In the genomic region with DNA sequence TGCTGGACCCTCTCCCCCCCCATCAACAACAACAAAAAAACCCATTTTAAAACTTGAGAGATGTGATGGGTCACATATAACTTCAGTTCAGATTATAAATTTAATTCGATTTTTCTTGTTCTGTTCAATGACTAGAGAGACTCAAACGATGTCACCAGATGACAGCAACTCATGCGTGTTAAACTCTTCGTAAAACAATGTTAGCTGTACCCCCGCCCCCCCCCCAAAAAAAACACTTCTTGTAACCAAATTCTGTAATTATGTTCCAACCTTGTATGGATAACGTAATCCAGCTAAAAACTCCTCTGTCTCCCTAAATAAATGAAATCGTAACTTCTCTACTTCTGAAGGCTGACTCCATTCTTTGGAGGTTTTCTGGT, we compare ENCODE assay signal across 1 cellular context.
TF ChIP-seq lines count a peak whose summit lies in the region.

No MANE protein-coding gene starts in this region.

TF ChIP-seq in HEK293, 187 proteins besides CTCF, POLR2A, EP300 and RAD21 (continued from another document and continues in another):
- TF ChIP-seq, protein P1, sequence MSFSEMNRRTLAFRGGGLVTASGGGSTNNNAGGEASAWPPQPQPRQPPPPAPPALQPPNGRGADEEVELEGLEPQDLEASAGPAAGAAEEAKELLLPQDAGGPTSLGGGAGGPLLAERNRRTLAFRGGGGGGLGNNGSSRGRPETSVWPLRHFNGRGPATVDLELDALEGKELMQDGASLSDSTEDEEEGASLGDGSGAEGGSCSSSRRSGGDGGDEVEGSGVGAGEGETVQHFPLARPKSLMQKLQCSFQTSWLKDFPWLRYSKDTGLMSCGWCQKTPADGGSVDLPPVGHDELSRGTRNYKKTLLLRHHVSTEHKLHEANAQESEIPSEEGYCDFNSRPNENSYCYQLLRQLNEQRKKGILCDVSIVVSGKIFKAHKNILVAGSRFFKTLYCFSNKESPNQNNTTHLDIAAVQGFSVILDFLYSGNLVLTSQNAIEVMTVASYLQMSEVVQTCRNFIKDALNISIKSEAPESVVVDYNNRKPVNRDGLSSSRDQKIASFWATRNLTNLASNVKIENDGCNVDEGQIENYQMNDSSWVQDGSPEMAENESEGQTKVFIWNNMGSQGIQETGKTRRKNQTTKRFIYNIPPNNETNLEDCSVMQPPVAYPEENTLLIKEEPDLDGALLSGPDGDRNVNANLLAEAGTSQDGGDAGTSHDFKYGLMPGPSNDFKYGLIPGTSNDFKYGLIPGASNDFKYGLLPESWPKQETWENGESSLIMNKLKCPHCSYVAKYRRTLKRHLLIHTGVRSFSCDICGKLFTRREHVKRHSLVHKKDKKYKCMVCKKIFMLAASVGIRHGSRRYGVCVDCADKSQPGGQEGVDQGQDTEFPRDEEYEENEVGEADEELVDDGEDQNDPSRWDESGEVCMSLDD (tag by site-specific recombination; IDR thresholded peaks at IDR 0.05), result no peak
- TF ChIP-seq OVOL3 (tag by site-specific recombination; IDR thresholded peaks at IDR 0.05) (no peak), ZNF133 (tag by site-specific recombination; IDR thresholded peaks at IDR 0.05) (no peak), ZNF555 (tag by site-specific recombination; conservative IDR thresholded peaks at IDR 0.05) (no peak), ZNF558 (tag by site-specific recombination; IDR thresholded peaks at IDR 0.05) (no peak), ZNF416 (tag by site-specific recombination; IDR thresholded peaks at IDR 0.05) (no peak), KLF8 (tag by site-specific recombination; IDR thresholded peaks at IDR 0.05) (0 out of 2 replicates have a peak, but pooled peaks have one; percentile 7), ZNF175 (tag by site-specific recombination; IDR thresholded peaks at IDR 0.05) (no peak), ZNF341 (tag by site-specific recombination; IDR thresholded peaks at IDR 0.05; ENCODE audit: low read depth) (no peak), ZNF777 (tag by site-specific recombination; IDR thresholded peaks at IDR 0.05; ENCODE audit: borderline replicate concordance) (no peak), ZBTB17 (tag by site-specific recombination; IDR thresholded peaks at IDR 0.05) (no peak), ZNF629 (tag by site-specific recombination; IDR thresholded peaks at IDR 0.05) (0 out of 2 replicates have a peak, but pooled peaks have one; percentile 38), ZNF391 (tag by site-specific recombination; IDR thresholded peaks at IDR 0.05; ENCODE audit: borderline replicate concordance, low read depth) (no peak), ZBTB7A (tag by site-specific recombination; IDR thresholded peaks at IDR 0.05; ENCODE audit: low read depth) (0 out of 2 replicates have a peak, but pooled peaks have one; percentile 10), ZFP3 (tag by site-specific recombination; IDR thresholded peaks at IDR 0.05; ENCODE audit: low read depth) (no peak), ZNF138 (tag by site-specific recombination; IDR thresholded peaks at IDR 0.05; ENCODE audit: borderline replicate concordance) (no peak), ZNF302 (tag by site-specific recombination; IDR thresholded peaks at IDR 0.05; ENCODE audit: low read depth) (no peak), ZNF112 (tag by site-specific recombination; IDR thresholded peaks at IDR 0.05) (no peak), ZNF747 (tag by site-specific recombination; IDR thresholded peaks at IDR 0.05) (no peak)
- TF ChIP-seq, protein P2, sequence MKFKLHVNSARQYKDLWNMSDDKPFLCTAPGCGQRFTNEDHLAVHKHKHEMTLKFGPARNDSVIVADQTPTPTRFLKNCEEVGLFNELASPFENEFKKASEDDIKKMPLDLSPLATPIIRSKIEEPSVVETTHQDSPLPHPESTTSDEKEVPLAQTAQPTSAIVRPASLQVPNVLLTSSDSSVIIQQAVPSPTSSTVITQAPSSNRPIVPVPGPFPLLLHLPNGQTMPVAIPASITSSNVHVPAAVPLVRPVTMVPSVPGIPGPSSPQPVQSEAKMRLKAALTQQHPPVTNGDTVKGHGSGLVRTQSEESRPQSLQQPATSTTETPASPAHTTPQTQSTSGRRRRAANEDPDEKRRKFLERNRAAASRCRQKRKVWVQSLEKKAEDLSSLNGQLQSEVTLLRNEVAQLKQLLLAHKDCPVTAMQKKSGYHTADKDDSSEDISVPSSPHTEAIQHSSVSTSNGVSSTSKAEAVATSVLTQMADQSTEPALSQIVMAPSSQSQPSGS (tag by site-specific recombination; IDR thresholded peaks at IDR 0.05; ENCODE audit: low read depth), result peak; percentile 85
- TF ChIP-seq, protein P3, sequence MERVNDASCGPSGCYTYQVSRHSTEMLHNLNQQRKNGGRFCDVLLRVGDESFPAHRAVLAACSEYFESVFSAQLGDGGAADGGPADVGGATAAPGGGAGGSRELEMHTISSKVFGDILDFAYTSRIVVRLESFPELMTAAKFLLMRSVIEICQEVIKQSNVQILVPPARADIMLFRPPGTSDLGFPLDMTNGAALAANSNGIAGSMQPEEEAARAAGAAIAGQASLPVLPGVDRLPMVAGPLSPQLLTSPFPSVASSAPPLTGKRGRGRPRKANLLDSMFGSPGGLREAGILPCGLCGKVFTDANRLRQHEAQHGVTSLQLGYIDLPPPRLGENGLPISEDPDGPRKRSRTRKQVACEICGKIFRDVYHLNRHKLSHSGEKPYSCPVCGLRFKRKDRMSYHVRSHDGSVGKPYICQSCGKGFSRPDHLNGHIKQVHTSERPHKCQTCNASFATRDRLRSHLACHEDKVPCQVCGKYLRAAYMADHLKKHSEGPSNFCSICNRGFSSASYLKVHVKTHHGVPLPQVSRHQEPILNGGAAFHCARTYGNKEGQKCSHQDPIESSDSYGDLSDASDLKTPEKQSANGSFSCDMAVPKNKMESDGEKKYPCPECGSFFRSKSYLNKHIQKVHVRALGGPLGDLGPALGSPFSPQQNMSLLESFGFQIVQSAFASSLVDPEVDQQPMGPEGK (tag by site-specific recombination; IDR thresholded peaks at IDR 0.05), result peak; percentile 97
- TF ChIP-seq, protein P4, sequence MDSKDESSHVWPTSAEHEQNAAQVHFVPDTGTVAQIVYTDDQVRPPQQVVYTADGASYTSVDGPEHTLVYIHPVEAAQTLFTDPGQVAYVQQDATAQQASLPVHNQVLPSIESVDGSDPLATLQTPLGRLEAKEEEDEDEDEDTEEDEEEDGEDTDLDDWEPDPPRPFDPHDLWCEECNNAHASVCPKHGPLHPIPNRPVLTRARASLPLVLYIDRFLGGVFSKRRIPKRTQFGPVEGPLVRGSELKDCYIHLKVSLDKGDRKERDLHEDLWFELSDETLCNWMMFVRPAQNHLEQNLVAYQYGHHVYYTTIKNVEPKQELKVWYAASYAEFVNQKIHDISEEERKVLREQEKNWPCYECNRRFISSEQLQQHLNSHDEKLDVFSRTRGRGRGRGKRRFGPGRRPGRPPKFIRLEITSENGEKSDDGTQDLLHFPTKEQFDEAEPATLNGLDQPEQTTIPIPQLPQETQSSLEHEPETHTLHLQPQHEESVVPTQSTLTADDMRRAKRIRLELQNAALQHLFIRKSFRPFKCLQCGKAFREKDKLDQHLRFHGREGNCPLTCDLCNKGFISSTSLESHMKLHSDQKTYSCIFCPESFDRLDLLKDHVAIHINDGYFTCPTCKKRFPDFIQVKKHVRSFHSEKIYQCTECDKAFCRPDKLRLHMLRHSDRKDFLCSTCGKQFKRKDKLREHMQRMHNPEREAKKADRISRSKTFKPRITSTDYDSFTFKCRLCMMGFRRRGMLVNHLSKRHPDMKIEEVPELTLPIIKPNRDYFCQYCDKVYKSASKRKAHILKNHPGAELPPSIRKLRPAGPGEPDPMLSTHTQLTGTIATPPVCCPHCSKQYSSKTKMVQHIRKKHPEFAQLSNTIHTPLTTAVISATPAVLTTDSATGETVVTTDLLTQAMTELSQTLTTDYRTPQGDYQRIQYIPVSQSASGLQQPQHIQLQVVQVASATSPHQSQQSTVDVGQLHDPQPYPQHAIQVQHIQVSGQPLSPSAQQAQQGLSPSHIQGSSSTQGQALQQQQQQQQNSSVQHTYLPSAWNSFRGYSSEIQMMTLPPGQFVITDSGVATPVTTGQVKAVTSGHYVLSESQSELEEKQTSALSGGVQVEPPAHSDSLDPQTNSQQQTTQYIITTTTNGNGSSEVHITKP (tag by site-specific recombination; IDR thresholded peaks at IDR 0.05), result 0 out of 2 replicates have a peak, but pooled peaks have one; percentile 46
- TF ChIP-seq, protein P5, sequence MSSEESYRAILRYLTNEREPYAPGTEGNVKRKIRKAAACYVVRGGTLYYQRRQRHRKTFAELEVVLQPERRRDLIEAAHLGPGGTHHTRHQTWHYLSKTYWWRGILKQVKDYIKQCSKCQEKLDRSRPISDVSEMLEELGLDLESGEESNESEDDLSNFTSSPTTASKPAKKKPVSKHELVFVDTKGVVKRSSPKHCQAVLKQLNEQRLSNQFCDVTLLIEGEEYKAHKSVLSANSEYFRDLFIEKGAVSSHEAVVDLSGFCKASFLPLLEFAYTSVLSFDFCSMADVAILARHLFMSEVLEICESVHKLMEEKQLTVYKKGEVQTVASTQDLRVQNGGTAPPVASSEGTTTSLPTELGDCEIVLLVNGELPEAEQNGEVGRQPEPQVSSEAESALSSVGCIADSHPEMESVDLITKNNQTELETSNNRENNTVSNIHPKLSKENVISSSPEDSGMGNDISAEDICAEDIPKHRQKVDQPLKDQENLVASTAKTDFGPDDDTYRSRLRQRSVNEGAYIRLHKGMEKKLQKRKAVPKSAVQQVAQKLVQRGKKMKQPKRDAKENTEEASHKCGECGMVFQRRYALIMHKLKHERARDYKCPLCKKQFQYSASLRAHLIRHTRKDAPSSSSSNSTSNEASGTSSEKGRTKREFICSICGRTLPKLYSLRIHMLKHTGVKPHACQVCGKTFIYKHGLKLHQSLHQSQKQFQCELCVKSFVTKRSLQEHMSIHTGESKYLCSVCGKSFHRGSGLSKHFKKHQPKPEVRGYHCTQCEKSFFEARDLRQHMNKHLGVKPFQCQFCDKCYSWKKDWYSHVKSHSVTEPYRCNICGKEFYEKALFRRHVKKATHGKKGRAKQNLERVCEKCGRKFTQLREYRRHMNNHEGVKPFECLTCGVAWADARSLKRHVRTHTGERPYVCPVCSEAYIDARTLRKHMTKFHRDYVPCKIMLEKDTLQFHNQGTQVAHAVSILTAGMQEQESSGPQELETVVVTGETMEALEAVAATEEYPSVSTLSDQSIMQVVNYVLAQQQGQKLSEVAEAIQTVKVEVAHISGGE (tag by site-specific recombination; conservative IDR thresholded peaks at IDR 0.05; ENCODE audit: low read depth), result no peak
- TF ChIP-seq, protein P6, sequence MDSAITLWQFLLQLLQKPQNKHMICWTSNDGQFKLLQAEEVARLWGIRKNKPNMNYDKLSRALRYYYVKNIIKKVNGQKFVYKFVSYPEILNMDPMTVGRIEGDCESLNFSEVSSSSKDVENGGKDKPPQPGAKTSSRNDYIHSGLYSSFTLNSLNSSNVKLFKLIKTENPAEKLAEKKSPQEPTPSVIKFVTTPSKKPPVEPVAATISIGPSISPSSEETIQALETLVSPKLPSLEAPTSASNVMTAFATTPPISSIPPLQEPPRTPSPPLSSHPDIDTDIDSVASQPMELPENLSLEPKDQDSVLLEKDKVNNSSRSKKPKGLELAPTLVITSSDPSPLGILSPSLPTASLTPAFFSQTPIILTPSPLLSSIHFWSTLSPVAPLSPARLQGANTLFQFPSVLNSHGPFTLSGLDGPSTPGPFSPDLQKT (IDR thresholded peaks at IDR 0.05; ENCODE audit: borderline replicate concordance, low read depth, low read length), result no peak
- TF ChIP-seq, protein P7, sequence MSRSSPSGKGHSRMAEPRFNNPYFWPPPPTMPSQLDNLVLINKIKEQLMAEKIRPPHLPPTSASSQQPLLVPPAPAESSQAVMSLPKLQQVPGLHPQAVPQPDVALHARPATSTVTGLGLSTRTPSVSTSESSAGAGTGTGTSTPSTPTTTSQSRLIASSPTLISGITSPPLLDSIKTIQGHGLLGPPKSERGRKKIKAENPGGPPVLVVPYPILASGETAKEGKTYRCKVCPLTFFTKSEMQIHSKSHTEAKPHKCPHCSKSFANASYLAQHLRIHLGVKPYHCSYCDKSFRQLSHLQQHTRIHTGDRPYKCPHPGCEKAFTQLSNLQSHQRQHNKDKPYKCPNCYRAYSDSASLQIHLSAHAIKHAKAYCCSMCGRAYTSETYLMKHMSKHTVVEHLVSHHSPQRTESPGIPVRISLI (tag by site-specific recombination; IDR thresholded peaks at IDR 0.05), result peak; percentile 19; the same call in 1 of the 2 replicates
- TF ChIP-seq, protein P8, sequence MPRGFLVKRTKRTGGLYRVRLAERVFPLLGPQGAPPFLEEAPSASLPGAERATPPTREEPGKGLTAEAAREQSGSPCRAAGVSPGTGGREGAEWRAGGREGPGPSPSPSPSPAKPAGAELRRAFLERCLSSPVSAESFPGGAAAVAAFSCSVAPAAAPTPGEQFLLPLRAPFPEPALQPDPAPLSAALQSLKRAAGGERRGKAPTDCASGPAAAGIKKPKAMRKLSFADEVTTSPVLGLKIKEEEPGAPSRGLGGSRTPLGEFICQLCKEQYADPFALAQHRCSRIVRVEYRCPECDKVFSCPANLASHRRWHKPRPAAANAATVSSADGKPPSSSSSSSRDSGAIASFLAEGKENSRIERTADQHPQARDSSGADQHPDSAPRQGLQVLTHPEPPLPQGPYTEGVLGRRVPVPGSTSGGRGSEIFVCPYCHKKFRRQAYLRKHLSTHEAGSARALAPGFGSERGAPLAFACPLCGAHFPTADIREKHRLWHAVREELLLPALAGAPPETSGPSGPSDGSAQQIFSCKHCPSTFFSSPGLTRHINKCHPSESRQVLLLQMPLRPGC (tag by site-specific recombination; IDR thresholded peaks at IDR 0.05), result peak; percentile 42; the same call in 1 of the 2 replicates
- TF ChIP-seq, protein P9, sequence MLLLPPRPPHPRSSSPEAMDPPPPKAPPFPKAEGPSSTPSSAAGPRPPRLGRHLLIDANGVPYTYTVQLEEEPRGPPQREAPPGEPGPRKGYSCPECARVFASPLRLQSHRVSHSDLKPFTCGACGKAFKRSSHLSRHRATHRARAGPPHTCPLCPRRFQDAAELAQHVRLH (tag by site-specific recombination; IDR thresholded peaks at IDR 0.05), result no peak
- TF ChIP-seq, protein P10, sequence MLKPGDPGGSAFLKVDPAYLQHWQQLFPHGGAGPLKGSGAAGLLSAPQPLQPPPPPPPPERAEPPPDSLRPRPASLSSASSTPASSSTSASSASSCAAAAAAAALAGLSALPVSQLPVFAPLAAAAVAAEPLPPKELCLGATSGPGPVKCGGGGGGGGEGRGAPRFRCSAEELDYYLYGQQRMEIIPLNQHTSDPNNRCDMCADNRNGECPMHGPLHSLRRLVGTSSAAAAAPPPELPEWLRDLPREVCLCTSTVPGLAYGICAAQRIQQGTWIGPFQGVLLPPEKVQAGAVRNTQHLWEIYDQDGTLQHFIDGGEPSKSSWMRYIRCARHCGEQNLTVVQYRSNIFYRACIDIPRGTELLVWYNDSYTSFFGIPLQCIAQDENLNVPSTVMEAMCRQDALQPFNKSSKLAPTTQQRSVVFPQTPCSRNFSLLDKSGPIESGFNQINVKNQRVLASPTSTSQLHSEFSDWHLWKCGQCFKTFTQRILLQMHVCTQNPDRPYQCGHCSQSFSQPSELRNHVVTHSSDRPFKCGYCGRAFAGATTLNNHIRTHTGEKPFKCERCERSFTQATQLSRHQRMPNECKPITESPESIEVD (tag by site-specific recombination; IDR thresholded peaks at IDR 0.05), result peak; percentile 86
- TF ChIP-seq, protein P11, sequence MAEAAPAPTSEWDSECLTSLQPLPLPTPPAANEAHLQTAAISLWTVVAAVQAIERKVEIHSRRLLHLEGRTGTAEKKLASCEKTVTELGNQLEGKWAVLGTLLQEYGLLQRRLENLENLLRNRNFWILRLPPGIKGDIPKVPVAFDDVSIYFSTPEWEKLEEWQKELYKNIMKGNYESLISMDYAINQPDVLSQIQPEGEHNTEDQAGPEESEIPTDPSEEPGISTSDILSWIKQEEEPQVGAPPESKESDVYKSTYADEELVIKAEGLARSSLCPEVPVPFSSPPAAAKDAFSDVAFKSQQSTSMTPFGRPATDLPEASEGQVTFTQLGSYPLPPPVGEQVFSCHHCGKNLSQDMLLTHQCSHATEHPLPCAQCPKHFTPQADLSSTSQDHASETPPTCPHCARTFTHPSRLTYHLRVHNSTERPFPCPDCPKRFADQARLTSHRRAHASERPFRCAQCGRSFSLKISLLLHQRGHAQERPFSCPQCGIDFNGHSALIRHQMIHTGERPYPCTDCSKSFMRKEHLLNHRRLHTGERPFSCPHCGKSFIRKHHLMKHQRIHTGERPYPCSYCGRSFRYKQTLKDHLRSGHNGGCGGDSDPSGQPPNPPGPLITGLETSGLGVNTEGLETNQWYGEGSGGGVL (tag by site-specific recombination; IDR thresholded peaks at IDR 0.05), result peak; percentile 63; the same call in 1 of the 2 replicates
